Comparison of ENCODE assay signal across 1 cellular context in genomic region chr12:96399081-96399918, GRCh38.
TF ChIP-seq lines count a peak whose summit lies in the region.

No MANE protein-coding gene starts in this region.

TF ChIP-seq in K562, 482 proteins besides CTCF, POLR2A, EP300 and RAD21 (continued from another document and continues in another):
- TF ChIP-seq ZNF518B (CRISPR knock-in tag; IDR thresholded peaks at IDR 0.05) (no peak), BHLHE40 (IDR thresholded peaks at IDR 0.05; ENCODE audit: low read length) (peak; percentile 10; the same call in 1 of the 2 replicates), TEAD1 (CRISPR knock-in tag; IDR thresholded peaks at IDR 0.05) (no peak), SPI1 (IDR thresholded peaks at IDR 0.05; ENCODE audit: borderline replicate concordance, low read depth, low read length) (no peak), GTF2E2 (tag; IDR thresholded peaks at IDR 0.05) (no peak), ZNF785 (CRISPR knock-in tag; IDR thresholded peaks at IDR 0.05) (no peak), VEZF1 (CRISPR knock-in tag; IDR thresholded peaks at IDR 0.05) (peak; percentile 91), RNF2 (IDR thresholded peaks at IDR 0.05) (peak; percentile 39; the same call in 1 of the 2 replicates), GATAD2B (IDR thresholded peaks at IDR 0.05; ENCODE audit: borderline replicate concordance) (peak; percentile 54; the same call in 1 of the 2 replicates), SMARCA4 (IDR thresholded peaks at IDR 0.05) (peak; percentile 56), TRIM28 (IDR thresholded peaks at IDR 0.05) (no peak), ZNF830 (CRISPR knock-in tag; IDR thresholded peaks at IDR 0.05) (no peak), NR4A1 (CRISPR knock-in tag; IDR thresholded peaks at IDR 0.05) (no peak), NR4A1 (tag; IDR thresholded peaks at IDR 0.05) (no peak), SMARCE1 (IDR thresholded peaks at IDR 0.05) (peak; percentile 61; the same call in 1 of the 2 replicates), KDM5B (IDR thresholded peaks at IDR 0.05; ENCODE audit: insufficient replicate concordance, low read depth, low read length) (peak; percentile 58), CREB1 (IDR thresholded peaks at IDR 0.05) (0 out of 2 replicates have a peak, but pooled peaks have one; percentile 30), CREB1 (CRISPR knock-in tag; IDR thresholded peaks at IDR 0.05) (no peak), DPF2 (IDR thresholded peaks at IDR 0.05) (peak; percentile 66; the same call in 1 of the 2 replicates), SLC30A9 (CRISPR knock-in tag; IDR thresholded peaks at IDR 0.05) (no peak), JUND (IDR thresholded peaks at IDR 0.05; ENCODE audit: borderline replicate concordance, low read depth, low read length) (no peak), JUND (tag; IDR thresholded peaks at IDR 0.05; ENCODE audit: borderline replicate concordance, low read depth, low read length) (no peak), POLR2G (IDR thresholded peaks at IDR 0.05; ENCODE audit: low read depth, low read length) (peak; percentile 81), IRF9 (tag; IDR thresholded peaks at IDR 0.05) (no peak), MTA2 (IDR thresholded peaks at IDR 0.05; ENCODE audit: low read depth) (no peak), GATA2 (CRISPR knock-in tag; IDR thresholded peaks at IDR 0.05) (peak; percentile 56; the same call in 1 of the 2 replicates), MCM7 (IDR thresholded peaks at IDR 0.05) (no peak), SMAD4 (CRISPR knock-in tag; conservative IDR thresholded peaks at IDR 0.05) (no peak; the same call in none of the 2 replicates), SMARCC2 (IDR thresholded peaks at IDR 0.05; ENCODE audit: low read depth) (no peak), EGR1 (conservative IDR thresholded peaks at IDR 0.05) (peak; percentile 99), ZNF644 (tag; IDR thresholded peaks at IDR 0.05; ENCODE audit: low read depth) (no peak), BCOR (IDR thresholded peaks at IDR 0.05) (0 out of 2 replicates have a peak, but pooled peaks have one; percentile 48), KLF13 (tag; IDR thresholded peaks at IDR 0.05; ENCODE audit: borderline replicate concordance, low read depth) (no peak), ETS1 (conservative IDR thresholded peaks at IDR 0.05; ENCODE audit: control insufficient read depth, low read depth, low read length) (no peak), NCOA6 (IDR thresholded peaks at IDR 0.05) (no peak), ZNF232 (CRISPR knock-in tag; IDR thresholded peaks at IDR 0.05) (no peak), POLR2AphosphoS2 (IDR thresholded peaks at IDR 0.05; ENCODE audit: low read length) (no peak), KDM2B (CRISPR knock-in tag; IDR thresholded peaks at IDR 0.05) (no peak), SAP30 (IDR thresholded peaks at IDR 0.05; ENCODE audit: borderline replicate concordance, insufficient read depth, low read depth, low read length, poor library complexity, severe bottlenecking) (no peak), TSC22D4 (tag; IDR thresholded peaks at IDR 0.05) (no peak), MEF2D (tag; conservative IDR thresholded peaks at IDR 0.05; ENCODE audit: low read depth) (no peak), PHF21A (IDR thresholded peaks at IDR 0.05; ENCODE audit: borderline replicate concordance, low read depth) (no peak), KLF1 (tag; IDR thresholded peaks at IDR 0.05) (0 out of 2 replicates have a peak, but pooled peaks have one; percentile 66), CEBPB (tag; IDR thresholded peaks at IDR 0.05) (peak; percentile 80), PBX2 (CRISPR knock-in tag; IDR thresholded peaks at IDR 0.05; ENCODE audit: low read depth) (no peak), PBX2 (tag; conservative IDR thresholded peaks at IDR 0.05; ENCODE audit: low read depth) (0 out of 2 replicates have a peak, but pooled peaks have one; percentile 17), SUPT5H (IDR thresholded peaks at IDR 0.05) (peak; percentile 64; the same call in 1 of the 2 replicates), RB1 (IDR thresholded peaks at IDR 0.05; ENCODE audit: low read depth) (peak; percentile 70), FOXM1 (IDR thresholded peaks at IDR 0.05; ENCODE audit: low read depth) (no peak), FOXM1 (CRISPR knock-in tag; IDR thresholded peaks at IDR 0.05; ENCODE audit: low read depth) (no peak), THRAP3 (IDR thresholded peaks at IDR 0.05; ENCODE audit: borderline replicate concordance) (no peak), MNT (conservative IDR thresholded peaks at IDR 0.05) (peak; percentile 49 to 73), ZNF780A (CRISPR knock-in tag; IDR thresholded peaks at IDR 0.05) (no peak), LARP7 (IDR thresholded peaks at IDR 0.05) (no peak), MYNN (IDR thresholded peaks at IDR 0.05) (peak; percentile 74; the same call in 1 of the 2 replicates), MYNN (CRISPR knock-in tag; IDR thresholded peaks at IDR 0.05) (no peak), ID3 (CRISPR knock-in tag; IDR thresholded peaks at IDR 0.05) (no peak), ID3 (tag; IDR thresholded peaks at IDR 0.05) (no peak), ZNF395 (CRISPR knock-in tag; IDR thresholded peaks at IDR 0.05) (no peak), ZNF263 (CRISPR knock-in tag; IDR thresholded peaks at IDR 0.05; ENCODE audit: borderline replicate concordance) (peak; percentile 78; the same call in 1 of the 2 replicates), RBM34 (IDR thresholded peaks at IDR 0.05; ENCODE audit: borderline replicate concordance, insufficient read depth, low read length) (no peak), FOSL1 (tag; conservative IDR thresholded peaks at IDR 0.05) (no peak), CBX3 (IDR thresholded peaks at IDR 0.05; ENCODE audit: borderline replicate concordance in 1 of 2, low read length in 2 of 2) (no peak), PML (IDR thresholded peaks at IDR 0.05; ENCODE audit: low read length) (no peak), SOX6 (IDR thresholded peaks at IDR 0.05) (peak; percentile 55), DEAF1 (CRISPR knock-in tag; IDR thresholded peaks at IDR 0.05) (no peak), MEIS2 (IDR thresholded peaks at IDR 0.05; ENCODE audit: partially characterized antibody) (peak; percentile 30), CAMTA2 (CRISPR knock-in tag; conservative IDR thresholded peaks at IDR 0.05) (no peak)
